ENCODE assay signal across 1 cellular context in the genomic region with DNA sequence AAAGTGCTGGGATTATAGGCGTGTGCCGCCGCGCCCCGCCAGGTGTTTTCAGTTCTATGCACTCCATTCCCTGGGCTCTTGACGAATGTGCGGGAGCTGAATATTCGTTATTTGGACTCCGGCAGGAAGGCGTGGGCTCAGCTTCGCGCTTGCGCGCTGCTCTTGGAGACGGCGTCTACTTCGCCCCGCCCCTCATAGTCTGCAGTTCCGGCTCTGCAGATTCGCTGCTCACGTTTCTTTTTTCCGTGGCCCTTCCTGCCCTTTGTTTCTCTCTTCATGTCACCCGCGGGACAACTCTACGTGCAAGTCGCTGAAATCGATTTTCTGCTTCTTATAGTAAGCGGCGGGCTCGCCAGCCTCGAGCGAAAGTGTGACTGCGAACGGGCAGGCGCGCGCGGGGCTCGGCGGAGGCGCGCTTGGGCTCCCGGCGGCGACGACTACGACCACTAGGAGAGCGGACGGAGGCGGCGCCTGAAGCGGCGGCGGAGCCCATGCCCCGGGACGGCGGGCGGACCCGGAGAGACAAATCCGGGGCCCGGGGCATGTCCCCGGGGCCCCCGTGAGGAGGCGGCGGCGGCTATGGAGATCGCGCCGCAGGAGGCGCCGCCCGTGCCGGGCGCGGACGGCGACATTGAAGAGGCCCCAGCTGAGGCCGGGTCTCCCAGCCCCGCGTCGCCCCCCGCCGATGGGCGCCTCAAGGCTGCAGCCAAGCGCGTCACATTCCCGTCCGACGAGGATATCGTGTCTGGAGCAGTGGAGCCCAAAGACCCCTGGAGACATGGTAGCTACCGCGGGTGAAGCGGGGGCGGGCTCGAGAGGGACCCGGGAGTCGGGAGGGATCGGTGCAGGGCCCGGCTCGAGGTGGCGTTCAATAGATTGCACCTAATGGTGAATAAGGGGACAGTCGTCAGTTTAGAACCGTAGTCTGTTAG.
A peak's percentile ranks its signal among the peaks of the same experiment; 100 is the strongest.
TF ChIP-seq lines count a peak whose summit lies in the region.

PPP1R37 (plus strand) TSS at position 433 of the 932 bp plus-strand sequence; CDS start at position 580, 147 bp downstream.

TF ChIP-seq in H1, 55 proteins besides CTCF, POLR2A, EP300 and RAD21:
- TF ChIP-seq EGR1 (IDR thresholded peaks at IDR 0.05; ENCODE audit: borderline replicate concordance, low read depth, low read length) (0 out of 2 replicates have a peak, but pooled peaks have one; percentile 24), NANOG (IDR thresholded peaks at IDR 0.05; ENCODE audit: insufficient read depth, low read depth, low read length, poor library complexity, severe bottlenecking) (no peak), KDM1A (IDR thresholded peaks at IDR 0.05; ENCODE audit: borderline replicate concordance, low read length) (no peak), TCF12 (IDR thresholded peaks at IDR 0.05; ENCODE audit: low read depth, low read length) (peak; percentile 68; the same call in 1 of the 2 replicates), USF2 (IDR thresholded peaks at IDR 0.05; ENCODE audit: low read length) (no peak), CEBPB (IDR thresholded peaks at IDR 0.05; ENCODE audit: low read depth, low read length) (no peak), TAF7 (optimal IDR thresholded peaks at IDR 0.05; ENCODE audit: borderline replicate concordance, low read depth, low read length) (peak; percentile 85), RFX5 (IDR thresholded peaks at IDR 0.05; ENCODE audit: borderline replicate concordance, low read depth, low read length) (no peak), JUN (IDR thresholded peaks at IDR 0.05; ENCODE audit: low read depth, low read length) (no peak), CREB1 (IDR thresholded peaks at IDR 0.05) (peak; percentile 62; the same call in 1 of the 2 replicates), RBBP5 (IDR thresholded peaks at IDR 0.05; ENCODE audit: borderline replicate concordance, low read depth, low read length) (peak; percentile 91), CBX8 (IDR thresholded peaks at IDR 0.05; ENCODE audit: borderline replicate concordance, low read depth, low read length) (no peak), KDM5A (IDR thresholded peaks at IDR 0.05; ENCODE audit: low read length) (no peak), TAF1 (IDR thresholded peaks at IDR 0.05; ENCODE audit: low read depth, low read length) (peak; percentile 78), BRCA1 (IDR thresholded peaks at IDR 0.05; ENCODE audit: low read depth, low read length) (no peak), FOSL1 (IDR thresholded peaks at IDR 0.05; ENCODE audit: insufficient read depth, low read depth, low read length) (no peak), SIN3A (conservative IDR thresholded peaks at IDR 0.05 in 1 of 2, IDR thresholded peaks at IDR 0.05 in 1 of 2; ENCODE audit: low read depth in 1 of 2, low read length in 2 of 2) (peak; percentile 10 to 78; a peak in 1 of 4 replicates), JUND (IDR thresholded peaks at IDR 0.05; ENCODE audit: low read length) (no peak), SP1 (IDR thresholded peaks at IDR 0.05; ENCODE audit: low read depth, low read length) (peak; percentile 88; the same call in 1 of the 2 replicates), BACH1 (IDR thresholded peaks at IDR 0.05; ENCODE audit: low read length) (no peak), SRF (IDR thresholded peaks at IDR 0.05; ENCODE audit: low read depth, low read length) (no peak), KDM4A (IDR thresholded peaks at IDR 0.05; ENCODE audit: low read depth, low read length, severe bottlenecking) (peak; percentile 68), CHD1 (IDR thresholded peaks at IDR 0.05; ENCODE audit: low read depth, low read length) (no peak), POLR2AphosphoS5 (IDR thresholded peaks at IDR 0.05; ENCODE audit: low read depth, low read length) (no peak; the same call in none of the 2 replicates), TBP (IDR thresholded peaks at IDR 0.05; ENCODE audit: low read depth, low read length) (no peak; the same call in none of the 2 replicates), SIRT6 (IDR thresholded peaks at IDR 0.05; ENCODE audit: low read length) (no peak), MAFK (IDR thresholded peaks at IDR 0.05; ENCODE audit: low read depth, low read length) (no peak), NRF1 (IDR thresholded peaks at IDR 0.05; ENCODE audit: low read depth, low read length) (no peak; the same call in 1 of the 2 replicates), PHF8 (conservative IDR thresholded peaks at IDR 0.05; ENCODE audit: low read depth, low read length) (peak; percentile 73), CBX5 (IDR thresholded peaks at IDR 0.05; ENCODE audit: low read depth, low read length) (no peak), SUZ12 (IDR thresholded peaks at IDR 0.05; ENCODE audit: low read length) (no peak), CHD2 (IDR thresholded peaks at IDR 0.05; ENCODE audit: low read length) (no peak), SAP30 (IDR thresholded peaks at IDR 0.05; ENCODE audit: insufficient read depth, insufficient replicate concordance, low read length) (peak; percentile 20), E2F6 (IDR thresholded peaks at IDR 0.05) (peak; percentile 50), CTBP2 (IDR thresholded peaks at IDR 0.05; ENCODE audit: borderline replicate concordance, insufficient read depth, insufficient read length, low read length) (no peak), SP4 (IDR thresholded peaks at IDR 0.05; ENCODE audit: low read length) (peak; percentile 87; the same call in 1 of the 2 replicates), RNF2 (IDR thresholded peaks at IDR 0.05; ENCODE audit: borderline replicate concordance, low read depth, low read length, missing control alignments, poor library complexity, severe bottlenecking) (no peak), YY1 (IDR thresholded peaks at IDR 0.05; ENCODE audit: low read depth, low read length) (0 out of 2 replicates have a peak, but pooled peaks have one; percentile 16), ZNF274 (IDR thresholded peaks at IDR 0.05; ENCODE audit: borderline replicate concordance, extremely low read depth, low read length) (no peak), HDAC2 (IDR thresholded peaks at IDR 0.05; ENCODE audit: borderline replicate concordance in 1 of 2, low read depth in 2 of 2, low read length in 2 of 2) (no peak), GABPA (IDR thresholded peaks at IDR 0.05; ENCODE audit: borderline replicate concordance, insufficient read depth, low read length) (no peak), POU5F1 (IDR thresholded peaks at IDR 0.05; ENCODE audit: low read depth, low read length) (no peak), HDAC6 (IDR thresholded peaks at IDR 0.05; ENCODE audit: low read depth, low read length) (no peak), SP2 (IDR thresholded peaks at IDR 0.05; ENCODE audit: low read length) (no peak), SIX5 (IDR thresholded peaks at IDR 0.05; ENCODE audit: low read depth, low read length) (no peak), ASH2L (IDR thresholded peaks at IDR 0.05; ENCODE audit: low read length) (peak; percentile 100), CHD7 (IDR thresholded peaks at IDR 0.05; ENCODE audit: insufficient replicate concordance, low read length) (no peak), ATF3 (IDR thresholded peaks at IDR 0.05; ENCODE audit: insufficient read depth, low read depth, low read length) (no peak), TEAD4 (IDR thresholded peaks at IDR 0.05; ENCODE audit: low read depth, low read length) (0 out of 2 replicates have a peak, but pooled peaks have one; percentile 50), BCL11A (IDR thresholded peaks at IDR 0.05; ENCODE audit: low read depth in 2 of 2, low read length in 2 of 2) (no peak)
- TF ChIP-seq, protein P1, sequence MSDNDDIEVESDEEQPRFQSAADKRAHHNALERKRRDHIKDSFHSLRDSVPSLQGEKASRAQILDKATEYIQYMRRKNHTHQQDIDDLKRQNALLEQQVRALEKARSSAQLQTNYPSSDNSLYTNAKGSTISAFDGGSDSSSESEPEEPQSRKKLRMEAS (IDR thresholded peaks at IDR 0.05), result peak; percentile 59
- TF ChIP-seq, protein P2, sequence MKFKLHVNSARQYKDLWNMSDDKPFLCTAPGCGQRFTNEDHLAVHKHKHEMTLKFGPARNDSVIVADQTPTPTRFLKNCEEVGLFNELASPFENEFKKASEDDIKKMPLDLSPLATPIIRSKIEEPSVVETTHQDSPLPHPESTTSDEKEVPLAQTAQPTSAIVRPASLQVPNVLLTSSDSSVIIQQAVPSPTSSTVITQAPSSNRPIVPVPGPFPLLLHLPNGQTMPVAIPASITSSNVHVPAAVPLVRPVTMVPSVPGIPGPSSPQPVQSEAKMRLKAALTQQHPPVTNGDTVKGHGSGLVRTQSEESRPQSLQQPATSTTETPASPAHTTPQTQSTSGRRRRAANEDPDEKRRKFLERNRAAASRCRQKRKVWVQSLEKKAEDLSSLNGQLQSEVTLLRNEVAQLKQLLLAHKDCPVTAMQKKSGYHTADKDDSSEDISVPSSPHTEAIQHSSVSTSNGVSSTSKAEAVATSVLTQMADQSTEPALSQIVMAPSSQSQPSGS (IDR thresholded peaks at IDR 0.05; ENCODE audit: low read length), result no peak
